13 cellular contexts compared by ENCODE assay signal in the genomic region with DNA sequence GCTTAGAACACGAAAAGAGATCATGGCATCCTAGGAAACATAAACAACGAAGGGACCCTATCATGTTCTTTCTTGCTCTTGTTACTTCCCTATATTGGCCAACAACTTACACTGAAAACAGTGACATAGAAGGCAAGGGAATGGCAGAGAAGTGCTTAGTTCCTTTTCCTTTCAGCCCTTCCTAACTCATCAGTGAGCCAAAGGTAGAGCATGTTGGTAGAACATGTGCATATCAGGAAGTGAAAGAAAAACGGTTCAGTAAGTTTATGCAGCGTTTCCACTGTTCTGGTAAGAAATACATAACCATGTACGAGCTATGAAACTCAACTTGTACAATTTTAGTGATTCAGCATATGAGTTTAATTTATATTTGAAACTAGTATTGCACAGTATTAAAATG. TPM values are rescaled to one million over a fixed set of nuclear protein-coding genes. Genes with fewer than 3 reads are reported as not detected.
DNase-seq lines count a peak whose midpoint lies in the region; ATAC-seq lines count a peak whose summit lies in the region.
"Had no signal": no experiment of that assay in that cellular context is flagged by ENCODE, and none has a peak within 500 bp of the region (broad histone marks: within the 10 kb centered on the region; RNA-seq: fewer than 3 reads in every experiment).

No MANE protein-coding gene starts in this region.

- H3K4me3 ChIP-seq in trophoblast cell (ENCODE audit: low read depth, low read length) = no peak overlapping the region
- H3K4me3 ChIP-seq: upper lobe of left lung had no signal

- H3K27ac ChIP-seq in trophoblast cell (ENCODE audit: low read depth, low read length) = no peak overlapping the region
- H3K27ac ChIP-seq: upper lobe of left lung had no signal

- H4K91ac ChIP-seq in trophoblast cell (ENCODE audit: low read depth, low read length) = no peak overlapping the region

- no peaks in the 10 kb centered on the region for H3K79me2 ChIP-seq in trophoblast cell (ENCODE audit: control insufficient read depth, insufficient read depth, low read length, poor library complexity)

- no peaks in the 10 kb centered on the region for H3K4me1 ChIP-seq in trophoblast cell (ENCODE audit: control insufficient read depth in 1 of 2, insufficient read depth in 2 of 2, low read length in 2 of 2)
- H3K4me1 ChIP-seq: upper lobe of left lung had no signal

- H4K8ac ChIP-seq in trophoblast cell (ENCODE audit: low read depth, low read length) = no peak overlapping the region

- no peak overlapping the region for H3K4ac ChIP-seq in trophoblast cell (ENCODE audit: low read depth, low read length)

- H3K14ac ChIP-seq in trophoblast cell (ENCODE audit: low read length) = no peak overlapping the region

- ATAC-seq in GM18870 (IDR thresholded peaks at IDR 0.05; ENCODE audit: unreplicated experiment) (peak; percentile 91), HG02623 (IDR thresholded peaks at IDR 0.05; ENCODE audit: unreplicated experiment) (peak; percentile 88), HG03469 (IDR thresholded peaks at IDR 0.05; ENCODE audit: unreplicated experiment) (peak; percentile 86), left lobe of liver (peak; percentile 18)
- ATAC-seq: Right ventricle myocardium inferior had no signal

- H2BK120ac ChIP-seq in trophoblast cell (ENCODE audit: insufficient read depth, low read length, poor library complexity) = no peak overlapping the region

- H2BK12ac ChIP-seq in trophoblast cell (ENCODE audit: low read length) = no peak overlapping the region

- WGBS in trophoblast cell (ENCODE audit: extremely low coverage, insufficient coverage, insufficient read length) = no CpG with 5 or more reads among the region's 5 CpGs

- H2AFZ ChIP-seq in trophoblast cell (ENCODE audit: insufficient read depth, low read length, poor library complexity) = no peak overlapping the region

- no peak overlapping the region for H2AK5ac ChIP-seq in trophoblast cell (ENCODE audit: low read length)

- H3K9ac ChIP-seq in trophoblast cell (ENCODE audit: low read length) = no peak overlapping the region

- H3K27me3 ChIP-seq in trophoblast cell (ENCODE audit: insufficient read depth, low read length) = no peaks in the 10 kb centered on the region
- H3K27me3 ChIP-seq: upper lobe of left lung had no signal

- H3K79me1 ChIP-seq in trophoblast cell (ENCODE audit: low read length) = no peaks in the 10 kb centered on the region

- H3K4me2 ChIP-seq in trophoblast cell (ENCODE audit: low read length) = no peak overlapping the region

- no peaks in the 10 kb centered on the region for H3K9me3 ChIP-seq in trophoblast cell (ENCODE audit: insufficient read depth, low read depth, low read length)
- H3K9me3 ChIP-seq: upper lobe of left lung had no signal

- H3K36me3 ChIP-seq in trophoblast cell (ENCODE audit: control insufficient read depth in 1 of 2, insufficient read depth in 2 of 2, low read length in 2 of 2) = no peaks in the 10 kb centered on the region
- H3K36me3 ChIP-seq: upper lobe of left lung had no signal

- DNase-seq in left lobe of liver (ENCODE audit: low spot score) (no peak), trophoblast cell (no peak), NCI-H526 treated with DMSO at 0.1 percent for 48 hours (lab: John Stamatoyannopoulos, UW) (no peak), NCI-H1105 treated with DMSO at 0.1 percent for 48 hours (lab: John Stamatoyannopoulos, UW) (no peak), HCEC 1CT (no peak)
- DNase-seq: activated CD4-positive, alpha-beta T cell treated with anti-CD3 and anti-CD28 coated beads, Interleukin-2, amount 10 ng/mL, durations not matched to agents 7 days and 5 days; NCI-H187; upper lobe of left lung had no signal

- no peak overlapping the region for H4K12ac ChIP-seq in trophoblast cell (ENCODE audit: low read depth, low read length)

- H3K23ac ChIP-seq in trophoblast cell (ENCODE audit: low read length) = no peak overlapping the region

- H3K18ac ChIP-seq in trophoblast cell (ENCODE audit: low read length) = no peak overlapping the region

- H2BK5ac ChIP-seq in trophoblast cell (ENCODE audit: low read depth, low read length, poor library complexity) = no peak overlapping the region

RNA-seq across cellular contexts. Expression of a gene that starts 21.7 kb away (rescaled TPM):
- total RNA-seq in left lobe of liver = 0.88 TPM
- not detected in 2 replicates for polyA plus RNA-seq in trophoblast cell (2013)
- total RNA-seq: activated CD4-positive, alpha-beta T cell treated with anti-CD3 and anti-CD28 coated beads, Interleukin-2, amount 10 ng/mL, durations not matched to agents 7 days and 5 days; lung microvascular endothelial cell; Right ventricle myocardium inferior; upper lobe of left lung had no signal

Comparison
In these comparisons a context has a peak if more than half of its experiments do, and no peak if none do; other contexts are left out.
1. ATAC-seq: peak in every context shown above with its lines; median percentile 91 in GM18870; 88 in HG02623; 86 in HG03469; 18 in left lobe of liver.